In the genomic region with DNA sequence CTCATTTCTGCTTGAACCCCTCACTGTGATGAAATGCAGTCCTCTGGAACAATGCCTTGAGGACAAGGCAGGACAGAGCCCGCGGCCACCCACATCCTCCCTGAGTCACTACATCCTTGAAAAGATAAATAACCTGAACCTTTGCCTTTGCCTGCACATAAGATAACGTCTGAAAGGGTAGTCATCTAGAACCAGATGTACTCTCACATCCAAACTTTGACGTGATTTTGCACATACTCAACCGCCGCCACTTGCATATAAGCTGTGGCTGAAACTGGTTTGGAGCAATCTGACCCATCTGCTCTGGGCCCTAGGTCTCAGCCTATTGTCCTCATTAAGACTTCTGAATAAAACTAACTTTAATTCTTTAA, we compare ENCODE assay signal across 9 cellular contexts.
DNase-seq lines count a peak whose midpoint lies in the region; ATAC-seq and TF ChIP-seq lines count a peak whose summit lies in the region.
"Had no signal": no experiment of that assay in that cellular context is flagged by ENCODE, and none has a peak within 500 bp of the region (broad histone marks: within the 10 kb centered on the region; RNA-seq: fewer than 3 reads in every experiment).

No MANE protein-coding gene starts in this region.

- H3K4me1 Mint-ChIP-seq in MCF 10A (ENCODE audit: insufficient read depth, unreplicated experiment) (peaks cover 26% of the 10 kb centered on the region), WTC11 (no peaks in the 10 kb centered on the region)
- H3K4me1 Mint-ChIP-seq in stimulated activated naive B cell treated with anti-CD40 and anti-IgM and Interleukin-4, amounts not matched to agents 10 μg/mL and 1 μg/mL and 100 μg/mL, for 72 hours: peaks cover 3 to 4% of the 10 kb centered on the region in 2 donors

- no peaks in the 10 kb centered on the region for H3K36me3 Mint-ChIP-seq in MCF 10A (ENCODE audit: insufficient read depth, unreplicated experiment)
- H3K36me3 Mint-ChIP-seq in stimulated activated naive B cell treated with anti-CD40 and anti-IgM and Interleukin-4, amounts not matched to agents 10 μg/mL and 1 μg/mL and 100 μg/mL, for 72 hours: peaks cover 0 to 1% of the 10 kb centered on the region in 2 donors
- no peaks in the 10 kb centered on the region for H3K36me3 Mint-ChIP-seq in WTC11

- ATAC-seq in HG03469 (IDR thresholded peaks at IDR 0.05; ENCODE audit: unreplicated experiment) (peak; percentile 80), GM21381 (IDR thresholded peaks at IDR 0.05; ENCODE audit: unreplicated experiment) (no peak), WTC11 (no peak)
- ATAC-seq in stimulated activated naive B cell treated with anti-CD40 and anti-IgM and Interleukin-4, amounts not matched to agents 10 μg/mL and 1 μg/mL and 100 μg/mL, for 72 hours (replicated peaks): peak; percentile 45 to 67

- CTCF ChIA-PET in MCF 10A (lab: Yijun Ruan, JAX) (interaction anchor here (0.6 to 1.9 kb wide), 6 partner anchors 94 to 406 kb away, joined by 3 to 5 read pairs (median 4); no protein-coding TSS in a partner anchor), WTC11 (lab: Charles Lee) (interaction anchor here (0.6 kb wide), 1 partner anchor 13 kb away, joined by 3 read pairs; no protein-coding TSS in a partner anchor)

- POLR2A ChIA-PET in MCF 10A (lab: Yijun Ruan, JAX) (interaction anchor here (0.7 kb wide), 1 partner anchor 268 kb away, joined by 3 read pairs; no protein-coding TSS in a partner anchor), WTC11 (lab: Charles Lee) (no interaction called here)

- DNase-seq in MCF 10A (ENCODE audit: unreplicated experiment) (peak; percentile 73), breast epithelium (ENCODE audit: low spot score in 2 of 2) (no peak), astrocyte of the cerebellum (ENCODE audit: low read depth) (peak; percentile 22), WTC11 (ENCODE audit: low spot score) (no peak), foreskin melanocyte (no peak)
- no peak for DNase-seq in stimulated activated naive B cell treated with anti-CD40 and anti-IgM and Interleukin-4, amounts not matched to agents 10 μg/mL and 1 μg/mL and 100 μg/mL, for 72 hours

- no TSS peak for BruUV-seq in MCF 10A (replicated peaks; lab: Mats Ljungman, UMichigan)

- intact Hi-C loops in MCF 10A (cut with micrococcal nuclease) (no loop called here), breast epithelium (cut with DNase I; ENCODE audit: low total_unique reads) (loop anchor here (10.0 kb wide), 1 partner anchor 532 kb away; a partner anchor contains a TSS)

- no peaks in the 10 kb centered on the region for H3K27me3 Mint-ChIP-seq in MCF 10A (ENCODE audit: insufficient read depth, unreplicated experiment)
- peaks cover 0 to 3% of the 10 kb centered on the region in 2 donors for H3K27me3 Mint-ChIP-seq in stimulated activated naive B cell treated with anti-CD40 and anti-IgM and Interleukin-4, amounts not matched to agents 10 μg/mL and 1 μg/mL and 100 μg/mL, for 72 hours
- no peaks in the 10 kb centered on the region for H3K27me3 Mint-ChIP-seq in WTC11 (ENCODE audit: low read depth)

- no peaks in the 10 kb centered on the region for H3K4me1 ChIP-seq in breast epithelium

- in situ Hi-C loops in astrocyte of the cerebellum (cut with HindIII; ENCODE audit: low sequenced_read_pairs): no loop called here

- H3K27ac Mint-ChIP-seq in MCF 10A (ENCODE audit: low read depth, unreplicated experiment): peak overlapping the region; percentile 74
- H3K27ac Mint-ChIP-seq in stimulated activated naive B cell treated with anti-CD40 and anti-IgM and Interleukin-4, amounts not matched to agents 10 μg/mL and 1 μg/mL and 100 μg/mL, for 72 hours: peak overlapping the region; percentile 84
- no peak overlapping the region for H3K27ac Mint-ChIP-seq in WTC11

- TF ChIP-seq POLR2A in breast epithelium (IDR thresholded peaks at IDR 0.05): no peak

- TF ChIP-seq CTCF in MCF 10A (IDR thresholded peaks at IDR 0.05; ENCODE audit: unreplicated experiment) (no peak), breast epithelium (IDR thresholded peaks at IDR 0.05) (no peak), astrocyte of the cerebellum (IDR thresholded peaks at IDR 0.05; ENCODE audit: low read depth, low read length, missing control alignments) (no peak), WTC11 (IDR thresholded peaks at IDR 0.05) (no peak)

- H3K4me3 ChIP-seq in breast epithelium: no peak overlapping the region
- no peak overlapping the region for H3K4me3 ChIP-seq in astrocyte of the cerebellum (ENCODE audit: low read depth, low read length)
- H3K4me3 ChIP-seq: skin epidermis had no signal

- H3K9me3 Mint-ChIP-seq in MCF 10A (ENCODE audit: unreplicated experiment): no peaks in the 10 kb centered on the region
- H3K9me3 Mint-ChIP-seq in stimulated activated naive B cell treated with anti-CD40 and anti-IgM and Interleukin-4, amounts not matched to agents 10 μg/mL and 1 μg/mL and 100 μg/mL, for 72 hours: no peaks in the 10 kb centered on the region
- H3K9me3 Mint-ChIP-seq in WTC11: no peaks in the 10 kb centered on the region

- H3K36me3 ChIP-seq in breast epithelium: no peaks in the 10 kb centered on the region

- no peaks in the 10 kb centered on the region for H3K9me3 ChIP-seq in breast epithelium

- no peak overlapping the region for H3K27ac ChIP-seq in breast epithelium
- H3K27ac ChIP-seq: skin epidermis had no signal

- no peaks in the 10 kb centered on the region for H3K27me3 ChIP-seq in breast epithelium

- no peak overlapping the region for H3K4me3 Mint-ChIP-seq in MCF 10A (ENCODE audit: unreplicated experiment)
- no peak overlapping the region for H3K4me3 Mint-ChIP-seq in stimulated activated naive B cell treated with anti-CD40 and anti-IgM and Interleukin-4, amounts not matched to agents 10 μg/mL and 1 μg/mL and 100 μg/mL, for 72 hours
- H3K4me3 Mint-ChIP-seq in WTC11: no peak overlapping the region

TF ChIP-seq in WTC11, 78 proteins besides CTCF, POLR2A, EP300 and RAD21:
- TF ChIP-seq, protein P1, sequence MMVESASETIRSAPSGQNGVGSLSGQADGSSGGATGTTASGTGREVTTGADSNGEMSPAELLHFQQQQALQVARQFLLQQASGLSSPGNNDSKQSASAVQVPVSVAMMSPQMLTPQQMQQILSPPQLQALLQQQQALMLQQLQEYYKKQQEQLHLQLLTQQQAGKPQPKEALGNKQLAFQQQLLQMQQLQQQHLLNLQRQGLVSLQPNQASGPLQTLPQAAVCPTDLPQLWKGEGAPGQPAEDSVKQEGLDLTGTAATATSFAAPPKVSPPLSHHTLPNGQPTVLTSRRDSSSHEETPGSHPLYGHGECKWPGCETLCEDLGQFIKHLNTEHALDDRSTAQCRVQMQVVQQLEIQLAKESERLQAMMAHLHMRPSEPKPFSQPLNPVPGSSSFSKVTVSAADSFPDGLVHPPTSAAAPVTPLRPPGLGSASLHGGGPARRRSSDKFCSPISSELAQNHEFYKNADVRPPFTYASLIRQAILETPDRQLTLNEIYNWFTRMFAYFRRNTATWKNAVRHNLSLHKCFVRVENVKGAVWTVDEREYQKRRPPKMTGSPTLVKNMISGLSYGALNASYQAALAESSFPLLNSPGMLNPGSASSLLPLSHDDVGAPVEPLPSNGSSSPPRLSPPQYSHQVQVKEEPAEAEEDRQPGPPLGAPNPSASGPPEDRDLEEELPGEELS (CRISPR knock-in tag; IDR thresholded peaks at IDR 0.05): no peak
- TF ChIP-seq SP1 (CRISPR knock-in tag; conservative IDR thresholded peaks at IDR 0.05) (no peak), EMX1 (CRISPR knock-in tag; IDR thresholded peaks at IDR 0.05) (no peak)
- TF ChIP-seq, protein P2, sequence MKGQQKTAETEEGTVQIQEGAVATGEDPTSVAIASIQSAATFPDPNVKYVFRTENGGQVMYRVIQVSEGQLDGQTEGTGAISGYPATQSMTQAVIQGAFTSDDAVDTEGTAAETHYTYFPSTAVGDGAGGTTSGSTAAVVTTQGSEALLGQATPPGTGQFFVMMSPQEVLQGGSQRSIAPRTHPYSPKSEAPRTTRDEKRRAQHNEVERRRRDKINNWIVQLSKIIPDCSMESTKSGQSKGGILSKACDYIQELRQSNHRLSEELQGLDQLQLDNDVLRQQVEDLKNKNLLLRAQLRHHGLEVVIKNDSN (CRISPR knock-in tag; IDR thresholded peaks at IDR 0.05): no peak
TF ChIP-seq in WTC11: peak in this region for 0.

Comparison
In these comparisons a context has a peak if more than half of its experiments do, and no peak if none do; other contexts are left out.
1. DNase-seq: peak in MCF 10A (single experiment) and astrocyte of the cerebellum (single experiment); none in breast epithelium (0 of 2), stimulated activated naive B cell treated with anti-CD40 and anti-IgM and Interleukin-4, amounts not matched to agents 10 μg/mL and 1 μg/mL and 100 μg/mL, for 72 hours (single experiment), WTC11 (single experiment) and foreskin melanocyte (single experiment).
2. ATAC-seq: peak in HG03469 (single experiment) and stimulated activated naive B cell treated with anti-CD40 and anti-IgM and Interleukin-4, amounts not matched to agents 10 μg/mL and 1 μg/mL and 100 μg/mL, for 72 hours (2 of 2); none in GM21381 (single experiment) and WTC11 (single experiment).